In genomic region chr21:29346771-29347170, GRCh38 we compare ENCODE assay signal across 1 cellular context.
TF ChIP-seq lines count a peak whose summit lies in the region.

No MANE protein-coding gene starts in this region.

TF ChIP-seq in GM12878, 131 proteins besides CTCF, POLR2A, EP300 and RAD21:
- 0 out of 2 replicates have a peak, but pooled peaks have one; percentile 13 for TF ChIP-seq POLR2AphosphoS5 (IDR thresholded peaks at IDR 0.05; ENCODE audit: low read length)
- no peak for TF ChIP-seq BMI1 (IDR thresholded peaks at IDR 0.05; ENCODE audit: borderline replicate concordance)
